In genomic region chr2:37198681-37199065, GRCh38 we compare ENCODE assay signal across 1 cellular context.
TF ChIP-seq lines count a peak whose summit lies in the region.

No MANE protein-coding gene starts in this region.

TF ChIP-seq in H1, 55 proteins besides CTCF, POLR2A, EP300 and RAD21:
- TF ChIP-seq FOSL1 (IDR thresholded peaks at IDR 0.05; ENCODE audit: insufficient read depth, low read depth, low read length) (no peak), CBX8 (IDR thresholded peaks at IDR 0.05; ENCODE audit: borderline replicate concordance, low read depth, low read length) (no peak), ATF2 (IDR thresholded peaks at IDR 0.05; ENCODE audit: low read length) (no peak), YY1 (IDR thresholded peaks at IDR 0.05; ENCODE audit: low read depth, low read length) (no peak), TAF7 (optimal IDR thresholded peaks at IDR 0.05; ENCODE audit: borderline replicate concordance, low read depth, low read length) (no peak), SRF (IDR thresholded peaks at IDR 0.05; ENCODE audit: low read depth, low read length) (no peak), CHD7 (IDR thresholded peaks at IDR 0.05; ENCODE audit: insufficient replicate concordance, low read length) (no peak), MAX (IDR thresholded peaks at IDR 0.05) (no peak), POU5F1 (IDR thresholded peaks at IDR 0.05; ENCODE audit: low read depth, low read length) (no peak), HDAC6 (IDR thresholded peaks at IDR 0.05; ENCODE audit: low read depth, low read length) (no peak)
